Comparison of ENCODE assay signal across 17 cellular contexts in the genomic region with DNA sequence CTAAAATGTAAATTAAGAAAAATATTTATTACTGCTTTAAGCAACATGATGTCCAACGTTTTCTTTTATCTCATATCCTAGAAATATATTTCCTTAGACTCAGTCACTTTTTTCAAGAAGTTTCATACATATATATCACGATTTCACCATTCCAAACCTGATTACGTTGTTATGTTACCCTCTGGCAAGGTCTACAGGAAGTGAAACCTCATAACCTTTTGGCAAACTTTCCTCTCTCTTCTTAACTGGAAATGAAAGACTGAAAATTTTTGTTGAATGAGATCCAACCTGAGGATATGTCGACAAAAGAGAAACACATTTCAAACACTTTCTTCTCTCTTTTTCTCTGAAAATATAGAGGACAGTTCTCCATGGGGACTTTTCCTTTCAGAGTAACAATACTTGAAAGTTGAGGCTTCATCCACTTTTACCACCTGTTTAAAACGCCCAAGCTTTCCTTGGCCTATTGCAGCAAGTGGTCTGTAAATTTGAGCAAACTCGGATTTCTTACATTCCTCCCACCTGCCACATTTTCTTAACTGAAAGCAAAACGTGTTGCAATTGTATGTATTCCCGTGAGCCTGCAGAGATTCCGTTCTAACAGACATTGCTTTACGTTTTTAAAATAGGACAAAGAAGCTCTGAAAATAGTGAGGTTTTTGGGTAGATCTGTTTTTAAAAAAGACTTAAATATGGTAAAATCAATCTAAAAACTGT.
A peak's percentile ranks its signal among the peaks of the same experiment; 100 is the strongest.
DNase-seq lines count a peak whose midpoint lies in the region; ATAC-seq and TF ChIP-seq lines count a peak whose summit lies in the region.
"Had no signal": no experiment of that assay in that cellular context is flagged by ENCODE, and none has a peak within 500 bp of the region (broad histone marks: within the 10 kb centered on the region; RNA-seq: fewer than 3 reads in every experiment).

No MANE protein-coding gene starts in this region.

- H3K4me3 Mint-ChIP-seq in osteocyte (ENCODE audit: unreplicated experiment) = no peak overlapping the region
- no peak overlapping the region for H3K4me3 Mint-ChIP-seq in naive thymus-derived CD8-positive, alpha-beta T cell
- H3K4me3 Mint-ChIP-seq: activated naive CD4-positive, alpha-beta T cell treated with anti-CD3 and anti-CD28 coated beads, Interleukin-2, amount 50 U/mL, for 24 hours; naive B cell; stimulated activated memory B cell treated with anti-CD40 and anti-IgM and Interleukin-4, amounts not matched to agents 10 μg/mL and 1 μg/mL and 100 μg/mL, for 72 hours had no signal

- H3K36me3 ChIP-seq in RWPE2 (ENCODE audit: low read depth) = no peaks in the 10 kb centered on the region
- H3K36me3 ChIP-seq: BE2C, colonic mucosa, sigmoid colon, vagina had no signal

- H3K27ac Mint-ChIP-seq in osteocyte (ENCODE audit: unreplicated experiment) = peak overlapping the region; percentile 83
- H3K27ac Mint-ChIP-seq in naive thymus-derived CD8-positive, alpha-beta T cell = no peak overlapping the region
- H3K27ac Mint-ChIP-seq: activated naive CD4-positive, alpha-beta T cell treated with anti-CD3 and anti-CD28 coated beads, Interleukin-2, amount 50 U/mL, for 24 hours; naive B cell; stimulated activated memory B cell treated with anti-CD40 and anti-IgM and Interleukin-4, amounts not matched to agents 10 μg/mL and 1 μg/mL and 100 μg/mL, for 72 hours had no signal

- H3K4me1 Mint-ChIP-seq in osteocyte (ENCODE audit: unreplicated experiment) = peaks cover 28% of the 10 kb centered on the region
- H3K4me1 Mint-ChIP-seq in naive thymus-derived CD8-positive, alpha-beta T cell = no peaks in the 10 kb centered on the region
- H3K4me1 Mint-ChIP-seq: activated naive CD4-positive, alpha-beta T cell treated with anti-CD3 and anti-CD28 coated beads, Interleukin-2, amount 50 U/mL, for 24 hours; naive B cell; stimulated activated memory B cell treated with anti-CD40 and anti-IgM and Interleukin-4, amounts not matched to agents 10 μg/mL and 1 μg/mL and 100 μg/mL, for 72 hours had no signal

- H3K4me3 ChIP-seq in RWPE2 (ENCODE audit: severe bottlenecking) (no peak overlapping the region), epithelial cell of esophagus (ENCODE audit: low read length) (no peak overlapping the region)
- H3K4me3 ChIP-seq: colonic mucosa, sigmoid colon, vagina had no signal

- peaks cover 7% of the 10 kb centered on the region for H3K36me3 Mint-ChIP-seq in osteocyte (ENCODE audit: unreplicated experiment)
- no peaks in the 10 kb centered on the region for H3K36me3 Mint-ChIP-seq in naive thymus-derived CD8-positive, alpha-beta T cell
- H3K36me3 Mint-ChIP-seq: activated naive CD4-positive, alpha-beta T cell treated with anti-CD3 and anti-CD28 coated beads, Interleukin-2, amount 50 U/mL, for 24 hours; naive B cell; stimulated activated memory B cell treated with anti-CD40 and anti-IgM and Interleukin-4, amounts not matched to agents 10 μg/mL and 1 μg/mL and 100 μg/mL, for 72 hours had no signal

- peaks cover 19% of the 10 kb centered on the region for H3K9me3 Mint-ChIP-seq in osteocyte (ENCODE audit: unreplicated experiment)
- H3K9me3 Mint-ChIP-seq in naive thymus-derived CD8-positive, alpha-beta T cell = peaks cover 0 to 9% (median 0%) of the 10 kb centered on the region in 9 donors
- H3K9me3 Mint-ChIP-seq: activated naive CD4-positive, alpha-beta T cell treated with anti-CD3 and anti-CD28 coated beads, Interleukin-2, amount 50 U/mL, for 24 hours; stimulated activated memory B cell treated with anti-CD40 and anti-IgM and Interleukin-4, amounts not matched to agents 10 μg/mL and 1 μg/mL and 100 μg/mL, for 72 hours had no signal

- H3K9me3 ChIP-seq in RWPE2 (ENCODE audit: severe bottlenecking) = no peaks in the 10 kb centered on the region
- H3K9me3 ChIP-seq: BE2C, colonic mucosa, sigmoid colon, vagina had no signal

- ATAC-seq in RWPE2 (ENCODE audit: low read depth) = peak; percentile 40; the same call in 1 of the 3 replicates
- no peak for ATAC-seq in GM18867 (IDR thresholded peaks at IDR 0.05; ENCODE audit: unreplicated experiment)
- no peak for ATAC-seq in naive thymus-derived CD8-positive, alpha-beta T cell
- ATAC-seq: stimulated activated memory B cell treated with anti-CD40 and anti-IgM and Interleukin-4, amounts not matched to agents 10 μg/mL and 1 μg/mL and 100 μg/mL, for 72 hours had no signal

- no peaks in the 10 kb centered on the region for H3K27me3 ChIP-seq in RWPE2 (ENCODE audit: insufficient read depth, poor library complexity, severe bottlenecking)
- H3K27me3 ChIP-seq: BE2C, colonic mucosa, sigmoid colon, vagina had no signal

- POLR2A ChIA-PET in naive thymus-derived CD8-positive, alpha-beta T cell (lab: Charles Lee) = no interaction called here

- DNase-seq in M059J (ENCODE audit: low read depth) (peak; percentile 3), RWPE2 (ENCODE audit: low spot score) (no peak), epithelial cell of esophagus (ENCODE audit: low read depth) (peak; percentile 46), osteocyte (ENCODE audit: extremely low spot score, unreplicated experiment) (no peak), mucosa of gallbladder (ENCODE audit: low spot score) (no peak)
- DNase-seq in naive thymus-derived CD8-positive, alpha-beta T cell = no peak
- no peak for DNase-seq in activated naive CD4-positive, alpha-beta T cell treated with anti-CD3 and anti-CD28 coated beads, Interleukin-2, amount 50 U/mL, for 16 hours
- DNase-seq: BE2C, colonic mucosa, erythroblast, naive B cell, SIG-M5, sigmoid colon had no signal

- H3K4me1 ChIP-seq in RWPE2 (ENCODE audit: insufficient read depth, poor library complexity, severe bottlenecking) = no peaks in the 10 kb centered on the region
- H3K4me1 ChIP-seq: BE2C, colonic mucosa, sigmoid colon, vagina had no signal

- TF ChIP-seq CTCF in RWPE2 (IDR thresholded peaks at IDR 0.05; ENCODE audit: poor library complexity, severe bottlenecking) (no peak), epithelial cell of esophagus (IDR thresholded peaks at IDR 0.05; ENCODE audit: insufficient read depth, low read depth, low read length, missing control alignments) (no peak), osteocyte (IDR thresholded peaks at IDR 0.05) (no peak)

- H3K27me3 Mint-ChIP-seq in osteocyte (ENCODE audit: unreplicated experiment) = no peaks in the 10 kb centered on the region
- H3K27me3 Mint-ChIP-seq in naive thymus-derived CD8-positive, alpha-beta T cell = no peaks in the 10 kb centered on the region
- H3K27me3 Mint-ChIP-seq: stimulated activated memory B cell treated with anti-CD40 and anti-IgM and Interleukin-4, amounts not matched to agents 10 μg/mL and 1 μg/mL and 100 μg/mL, for 72 hours had no signal

- H3K27ac ChIP-seq in RWPE2 (ENCODE audit: poor library complexity, severe bottlenecking) = no peak overlapping the region
- H3K27ac ChIP-seq: colonic mucosa, sigmoid colon, vagina had no signal

Comparison
In these comparisons a context has a peak if more than half of its experiments do, and no peak if none do; other contexts are left out.
1. DNase-seq: peak in M059J (single experiment) and epithelial cell of esophagus (single experiment); none in RWPE2 (single experiment), osteocyte (single experiment), naive thymus-derived CD8-positive, alpha-beta T cell (0 of 10), mucosa of gallbladder (single experiment) and activated naive CD4-positive, alpha-beta T cell treated with anti-CD3 and anti-CD28 coated beads, Interleukin-2, amount 50 U/mL, for 16 hours (single experiment).